In the genomic region with DNA sequence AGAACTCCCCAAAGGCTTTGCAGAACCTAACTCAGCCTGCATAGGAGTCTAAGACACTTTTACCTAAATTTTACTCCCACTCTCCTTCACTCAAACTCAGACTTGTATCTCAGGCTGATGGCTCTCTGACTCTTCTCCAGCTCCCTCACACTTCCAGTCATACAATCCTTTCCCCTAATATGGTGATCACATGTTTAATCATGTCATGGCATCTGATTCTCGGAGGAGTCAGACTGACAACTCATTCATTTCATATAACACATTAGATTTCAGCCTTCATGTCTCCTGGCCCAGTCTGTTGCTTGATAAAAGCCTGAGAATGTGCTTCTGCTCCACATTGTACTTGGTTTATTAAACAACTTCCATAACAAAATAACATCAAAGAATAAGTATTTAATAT, we compare ENCODE assay signal across 18 cellular contexts.
DNase-seq lines count a peak whose midpoint lies in the region; ATAC-seq and TF ChIP-seq lines count a peak whose summit lies in the region.
"Had no signal": no experiment of that assay in that cellular context is flagged by ENCODE, and none has a peak within 500 bp of the region (broad histone marks: within the 10 kb centered on the region; RNA-seq: fewer than 3 reads in every experiment).

No MANE protein-coding gene starts in this region.

- no peak for TF ChIP-seq CTCF in foreskin keratinocyte (conservative IDR thresholded peaks at IDR 0.05)

- peaks cover 12 to 43% (median 19%) of the 10 kb centered on the region in 6 donors for H3K9me3 Mint-ChIP-seq in immature natural killer cell

- DNase-seq in GM23248 = peak; percentile 32
- peak; percentile 2 for DNase-seq in RKO (ENCODE audit: low spot score)
- no peak for DNase-seq in epithelial cell of prostate (ENCODE audit: low read depth, low spot score)
- peak; percentile 49 to 74 for DNase-seq in foreskin keratinocyte
- no peak for DNase-seq in immature natural killer cell
- DNase-seq in NCI-H2171 (lab: John Stamatoyannopoulos, UW) = no peak
- DNase-seq: 8988T; Calu3; CD4-positive, alpha-beta memory T cell; DMS79 treated with DMSO at 0.1 percent for 48 hours; GF-D8; GOT3; H7; HFFc6 had no signal

- H3K4me2 ChIP-seq in GM23248 (ENCODE audit: unreplicated experiment) = no peak overlapping the region
- H3K4me2 ChIP-seq: BLaER1 had no signal

- no peak overlapping the region for H2AFZ ChIP-seq in GM23248

- H3K36me3 Mint-ChIP-seq in immature natural killer cell = no peaks in the 10 kb centered on the region
- H3K36me3 Mint-ChIP-seq: CD14-positive monocyte; CD4-positive, alpha-beta memory T cell had no signal

- in situ Hi-C loops in GM23248 (cut with MboI) = no loop called here

- no peak overlapping the region for H3K27ac Mint-ChIP-seq in immature natural killer cell
- H3K27ac Mint-ChIP-seq: CD14-positive monocyte; CD4-positive, alpha-beta memory T cell; HFFc6 had no signal

- ATAC-seq in foreskin keratinocyte = peak; percentile 98
- ATAC-seq in HG03095 (IDR thresholded peaks at IDR 0.05; ENCODE audit: unreplicated experiment) = no peak
- ATAC-seq: HCT116 had no signal

- no peaks in the 10 kb centered on the region for H3K4me1 Mint-ChIP-seq in immature natural killer cell
- H3K4me1 Mint-ChIP-seq: CD14-positive monocyte; CD4-positive, alpha-beta memory T cell had no signal

- H3F3A ChIP-seq in GM23248 (ENCODE audit: insufficient read depth) = no peaks in the 10 kb centered on the region

- H3K4me3 Mint-ChIP-seq in immature natural killer cell = no peak overlapping the region
- H3K4me3 Mint-ChIP-seq: CD14-positive monocyte; CD4-positive, alpha-beta memory T cell; HFFc6 had no signal

- no peaks in the 10 kb centered on the region for H3K9me3 ChIP-seq in GM23248 (ENCODE audit: low read depth)

- H3K27me3 ChIP-seq in GM23248 (replicated peaks; ENCODE audit: insufficient read depth) (no peaks in the 10 kb centered on the region), foreskin keratinocyte (no peaks in the 10 kb centered on the region)
- H3K27me3 ChIP-seq: BLaER1 had no signal

- H3K9ac ChIP-seq in GM23248 = no peak overlapping the region
- H3K9ac ChIP-seq: BLaER1 had no signal

- peaks cover 0 to 2% (median 0%) of the 10 kb centered on the region in 3 donors for H3K27me3 Mint-ChIP-seq in immature natural killer cell (ENCODE audit: low read depth in 3 of 3)
- H3K27me3 Mint-ChIP-seq: CD4-positive, alpha-beta memory T cell had no signal

- no peaks in the 10 kb centered on the region for H4K20me1 ChIP-seq in GM23248 (ENCODE audit: insufficient read depth)
- H4K20me1 ChIP-seq: BLaER1 had no signal

- no peaks in the 10 kb centered on the region for H3K4me1 ChIP-seq in GM23248 (ENCODE audit: insufficient read depth)
- H3K4me1 ChIP-seq in foreskin keratinocyte = peaks cover 4% of the 10 kb centered on the region
- H3K4me1 ChIP-seq: BLaER1 had no signal

- 0 out of 2 replicates have a peak, but pooled peaks cover 4% of the 10 kb centered on the region for H3K9me2 ChIP-seq in GM23248 (ENCODE audit: insufficient read depth)

- H3K4me3 ChIP-seq in GM23248 = no peak overlapping the region
- H3K4me3 ChIP-seq: BLaER1 had no signal

- WGBS in GM23248 (ENCODE audit: low coverage in 1 of 2, low lambda C conversion rate in 2 of 2, missing lambda C conversion rate in 2 of 2), 2 experiments = 16 to 39% methylated on average over 1 of the region's 1 CpG

- H3K27ac ChIP-seq in GM23248 = no peak overlapping the region
- peak overlapping the region; percentile 1 for H3K27ac ChIP-seq in epithelial cell of prostate
- no peak overlapping the region for H3K27ac ChIP-seq in foreskin keratinocyte
- H3K27ac ChIP-seq: BLaER1 had no signal

- no peaks in the 10 kb centered on the region for H3K36me3 ChIP-seq in GM23248 (ENCODE audit: low read depth)
- H3K36me3 ChIP-seq: BLaER1 had no signal

- no peaks in the 10 kb centered on the region for H3K79me2 ChIP-seq in GM23248 (ENCODE audit: insufficient read depth)

Comparison
In these comparisons a context has a peak if more than half of its experiments do, and no peak if none do; other contexts are left out.
1. DNase-seq: peak in GM23248 (single experiment), RKO (single experiment) and foreskin keratinocyte (2 of 2); none in epithelial cell of prostate (single experiment), immature natural killer cell (0 of 3) and NCI-H2171 (single experiment).